Comparison of ENCODE assay signal across 13 cellular contexts in the genomic region with DNA sequence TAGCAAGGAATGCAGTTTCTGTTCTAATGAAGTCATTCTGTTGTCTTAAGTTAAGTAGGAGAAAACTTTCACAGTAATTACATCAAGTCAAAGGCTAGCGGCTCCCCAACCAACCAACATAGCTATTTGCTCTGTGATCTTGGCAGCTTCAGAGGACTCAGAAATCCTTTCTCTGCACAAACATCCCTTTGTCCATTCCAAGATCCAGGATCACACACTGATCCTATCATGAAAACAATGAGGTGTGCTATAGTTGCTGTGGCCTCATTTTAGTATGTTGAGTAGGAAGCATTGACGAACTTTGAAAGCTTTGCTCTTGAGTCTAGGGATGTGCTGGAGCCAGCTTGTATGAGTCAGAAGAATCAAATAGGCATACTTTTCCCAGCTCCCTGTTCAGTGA.
DNase-seq lines count a peak whose midpoint lies in the region; ATAC-seq and TF ChIP-seq lines count a peak whose summit lies in the region.
"Had no signal": no experiment of that assay in that cellular context is flagged by ENCODE, and none has a peak within 500 bp of the region (broad histone marks: within the 10 kb centered on the region; RNA-seq: fewer than 3 reads in every experiment).

No MANE protein-coding gene starts in this region.

- ATAC-seq in T-helper 17 cell (no peak), foreskin keratinocyte (peak; percentile 11), GM19351 (IDR thresholded peaks at IDR 0.05; ENCODE audit: unreplicated experiment) (no peak), esophagus mucosa (no peak)
- ATAC-seq: HepG2, Right ventricle myocardium inferior had no signal

- no peak overlapping the region for H3K4me3 ChIP-seq in AG10803 (ENCODE audit: low read length)

- H3K4me1 Mint-ChIP-seq in T-helper 17 cell, result peaks cover 67% of the 10 kb centered on the region
- peaks cover 29% of the 10 kb centered on the region for H3K4me1 Mint-ChIP-seq in glutamatergic neuron (ENCODE audit: low read depth, unreplicated experiment)

- H3K27me3 Mint-ChIP-seq in T-helper 17 cell (no peaks in the 10 kb centered on the region), glutamatergic neuron (ENCODE audit: unreplicated experiment) (peaks cover 1% of the 10 kb centered on the region)

- H3K27ac Mint-ChIP-seq in T-helper 17 cell, result peak overlapping the region; percentile 86
- no peak overlapping the region for H3K27ac Mint-ChIP-seq in glutamatergic neuron (ENCODE audit: unreplicated experiment)

- peaks cover 2% of the 10 kb centered on the region for H3K9me3 Mint-ChIP-seq in glutamatergic neuron (ENCODE audit: unreplicated experiment)

- DNase-seq in AG10803 (ENCODE audit: low read depth), result peak; percentile 27
- peak; percentile 44 for DNase-seq in COLO829 (ENCODE audit: low spot score)
- DNase-seq in T-helper 17 cell, result no peak
- no peak for DNase-seq in foreskin keratinocyte
- DNase-seq in glutamatergic neuron, result no peak
- no peak for DNase-seq in activated gamma-delta T cell treated with Interleukin-2 at 50 U/mL for 16 hours
- DNase-seq: NCI-H1105 treated with DMSO at 0.1 percent for 48 hours, NCI-H187 treated with DMSO at 0.1 percent for 48 hours, NCI-H82 had no signal

- H3K4me3 Mint-ChIP-seq in T-helper 17 cell (peak overlapping the region; percentile 16), glutamatergic neuron (ENCODE audit: unreplicated experiment) (no peak overlapping the region)

- H3K4me1 ChIP-seq in foreskin keratinocyte, result no peaks in the 10 kb centered on the region

- no peak overlapping the region for H3K27ac ChIP-seq in foreskin keratinocyte

- H3K27me3 ChIP-seq in foreskin keratinocyte, result no peaks in the 10 kb centered on the region

- H3K9me3 ChIP-seq in T-helper 17 cell (ENCODE audit: control insufficient read depth, low read length, poor library complexity, severe bottlenecking), result no peaks in the 10 kb centered on the region

- H3K36me3 Mint-ChIP-seq in T-helper 17 cell (ENCODE audit: low read depth), result peaks cover 9% of the 10 kb centered on the region
- no peaks in the 10 kb centered on the region for H3K36me3 Mint-ChIP-seq in glutamatergic neuron (ENCODE audit: unreplicated experiment)

- TF ChIP-seq CTCF in AG10803 (conservative IDR thresholded peaks at IDR 0.05; ENCODE audit: low read length) (no peak), foreskin keratinocyte (conservative IDR thresholded peaks at IDR 0.05) (no peak), glutamatergic neuron (IDR thresholded peaks at IDR 0.05; ENCODE audit: partially characterized antibody, unreplicated experiment) (no peak)

Comparison
In these comparisons a context has a peak if more than half of its experiments do, and no peak if none do; other contexts are left out.
1. DNase-seq: peak in AG10803 (single experiment) and COLO829 (single experiment); none in T-helper 17 cell (0 of 3), foreskin keratinocyte (0 of 2), glutamatergic neuron (single experiment) and activated gamma-delta T cell treated with Interleukin-2 at 50 U/mL for 16 hours (single experiment).